ENCODE assay signal across 16 cellular contexts in genomic region chr11:91691872-91692271, GRCh38.
A peak's percentile ranks its signal among the peaks of the same experiment; 100 is the strongest.
DNase-seq lines count a peak whose midpoint lies in the region; ATAC-seq and TF ChIP-seq lines count a peak whose summit lies in the region.
"Had no signal": no experiment of that assay in that cellular context is flagged by ENCODE, and none has a peak within 500 bp of the region (broad histone marks: within the 10 kb centered on the region; RNA-seq: fewer than 3 reads in every experiment).

No MANE protein-coding gene starts in this region.

- H3K4me3 ChIP-seq in RWPE2 (ENCODE audit: severe bottlenecking) (no peak overlapping the region), epithelial cell of esophagus (ENCODE audit: low read length) (no peak overlapping the region)
- H3K4me3 ChIP-seq: A549; BLaER1 treated with 17β-estradiol and CSF1 and Interleukin-3, amounts not matched to agents 10 nM and 100 nM had no signal

- no peaks in the 10 kb centered on the region for H3K9me3 ChIP-seq in RWPE2 (ENCODE audit: severe bottlenecking)
- H3K9me3 ChIP-seq: A549; BLaER1 treated with 17β-estradiol and CSF1 and Interleukin-3, amounts not matched to agents 10 nM and 100 nM; Caco-2 had no signal

- no peaks in the 10 kb centered on the region for H3K36me3 ChIP-seq in RWPE2 (ENCODE audit: low read depth)
- H3K36me3 ChIP-seq: BLaER1 treated with 17β-estradiol and CSF1 and Interleukin-3, amounts not matched to agents 10 nM and 100 nM had no signal

- no peaks in the 10 kb centered on the region for H3K27me3 ChIP-seq in RWPE2 (ENCODE audit: insufficient read depth, poor library complexity, severe bottlenecking)
- no peaks in the 10 kb centered on the region for H3K27me3 ChIP-seq in foreskin keratinocyte
- H3K27me3 ChIP-seq: BLaER1 treated with 17β-estradiol and CSF1 and Interleukin-3, amounts not matched to agents 10 nM and 100 nM had no signal

- TF ChIP-seq CTCF in RWPE2 (IDR thresholded peaks at IDR 0.05; ENCODE audit: poor library complexity, severe bottlenecking) (no peak), epithelial cell of esophagus (IDR thresholded peaks at IDR 0.05; ENCODE audit: insufficient read depth, low read depth, low read length, missing control alignments) (no peak), foreskin keratinocyte (conservative IDR thresholded peaks at IDR 0.05) (no peak)

- H3K4me1 ChIP-seq in RWPE2 (ENCODE audit: insufficient read depth, poor library complexity, severe bottlenecking) (peaks cover 5% of the 10 kb centered on the region), foreskin keratinocyte (no peaks in the 10 kb centered on the region)
- H3K4me1 ChIP-seq: A549; BLaER1 treated with 17β-estradiol and CSF1 and Interleukin-3, amounts not matched to agents 10 nM and 100 nM; Caco-2 had no signal

- ATAC-seq in RWPE2 (ENCODE audit: low read depth) (peak; percentile 58), foreskin keratinocyte (no peak)
- ATAC-seq: A549; CD8-positive, alpha-beta T cell had no signal

- H3K27ac ChIP-seq in RWPE2 (ENCODE audit: poor library complexity, severe bottlenecking) (no peak overlapping the region), foreskin keratinocyte (no peak overlapping the region)
- H3K27ac ChIP-seq: 22Rv1; A549; BLaER1 treated with 17β-estradiol and CSF1 and Interleukin-3, amounts not matched to agents 10 nM and 100 nM; C4-2B had no signal

- DNase-seq in RWPE2 (ENCODE audit: low spot score) (no peak), epithelial cell of esophagus (ENCODE audit: low read depth) (peak; percentile 63), foreskin keratinocyte (peak; percentile 11 to 62), cortex of kidney (lab: John Stamatoyannopoulos, UW) (no peak)
- DNase-seq in activated CD4-positive, alpha-beta T cell treated with anti-CD3 and anti-CD28 coated beads, Interleukin-2, amount 50 U/mL, for 4 hours: no peak
- DNase-seq: AML-193; Caco-2; Calu3; CD4-positive, alpha-beta T cell; CD8-positive, alpha-beta T cell; DMS79 treated with DMSO at 0.1 percent for 48 hours; GF-D8 had no signal

Comparison
In these comparisons a context has a peak if more than half of its experiments do, and no peak if none do; other contexts are left out.
1. DNase-seq: peak in epithelial cell of esophagus (single experiment) and foreskin keratinocyte (2 of 2); none in RWPE2 (single experiment), cortex of kidney (single experiment) and activated CD4-positive, alpha-beta T cell treated with anti-CD3 and anti-CD28 coated beads, Interleukin-2, amount 50 U/mL, for 4 hours (0 of 2).